ENCODE assay signal across 12 cellular contexts in genomic region chr12:6074394-6074793, GRCh38. TPM values are rescaled to one million over a fixed set of nuclear protein-coding genes. Genes with fewer than 3 reads are reported as not detected.
DNase-seq lines count a peak whose midpoint lies in the region; ATAC-seq and TF ChIP-seq lines count a peak whose summit lies in the region.
"Had no signal": no experiment of that assay in that cellular context is flagged by ENCODE, and none has a peak within 500 bp of the region (broad histone marks: within the 10 kb centered on the region; RNA-seq: fewer than 3 reads in every experiment).

No MANE protein-coding gene starts in this region.

- no peaks in the 10 kb centered on the region for H3K36me3 ChIP-seq in SJSA1
- no peaks in the 10 kb centered on the region for H3K36me3 ChIP-seq in gastrocnemius medialis
- no peaks in the 10 kb centered on the region for H3K36me3 ChIP-seq in OCI-LY7 (ENCODE audit: insufficient read depth, low read length)

- ATAC-seq in activated CD4-positive, CD25-positive, alpha-beta regulatory T cell treated with anti-CD3 and anti-CD28 coated beads, Interleukin-2, amount 50 U/mL, for 24 hours, result peak; percentile 25 to 53
- peak; percentile 85 for ATAC-seq in effector memory CD8-positive, alpha-beta T cell (replicated peaks)
- ATAC-seq in gastrocnemius medialis (no peak), GM21515 (IDR thresholded peaks at IDR 0.05; ENCODE audit: unreplicated experiment) (no peak)

- H3K9me3 ChIP-seq in SJSA1 (replicated peaks) (no peaks in the 10 kb centered on the region), gastrocnemius medialis (no peaks in the 10 kb centered on the region), OCI-LY7 (ENCODE audit: low read length) (no peaks in the 10 kb centered on the region)

- no peak overlapping the region for H2AFZ ChIP-seq in OCI-LY7 (ENCODE audit: low read length)

- in situ Hi-C loops in gastrocnemius medialis (cut with MboI; ENCODE audit: low sequenced_read_pairs in 4 of 4), result no loop called here

- DNase-seq in activated CD4-positive, CD25-positive, alpha-beta regulatory T cell (lab: John Stamatoyannopoulos, UW), result no peak
- no peak for DNase-seq in SJSA1 (ENCODE audit: low read depth in 1 of 2, low spot score in 2 of 2)
- DNase-seq in effector memory CD8-positive, alpha-beta T cell, result peak in 2 of 3 experiments; percentile 15 to 18
- no peak for DNase-seq in gastrocnemius medialis
- DNase-seq in OCI-LY7 (ENCODE audit: low spot score), result no peak
- DNase-seq in DMS114 treated with DMSO at 0.1 percent for 48 hours (lab: John Stamatoyannopoulos, UW; ENCODE audit: unreplicated experiment), result no peak
- DNase-seq: activated effector memory CD4-positive, alpha-beta T cell treated with Interleukin-2 at 50 U/mL for 16 hours; glutamatergic neuron; NCI-H187 treated with DMSO at 0.1 percent for 48 hours had no signal

- peak overlapping the region in 1 of 2 donors; percentile 78 for H3K27ac Mint-ChIP-seq in effector memory CD8-positive, alpha-beta T cell

- POLR2A ChIA-PET in OCI-LY7 (lab: Charles Lee), result no interaction called here

- H3K4me3 ChIP-seq in SJSA1 (no peak overlapping the region), gastrocnemius medialis (peak overlapping the region in 3 of 4 donors; percentile 17 to 41 (median 18)), OCI-LY7 (ENCODE audit: low read depth, low read length, poor library complexity, severe bottlenecking) (no peak overlapping the region)

- peaks cover 7% of the 10 kb centered on the region for H3K36me3 Mint-ChIP-seq in effector memory CD8-positive, alpha-beta T cell (ENCODE audit: insufficient read depth)

- BruUV-seq in OCI-LY7 (replicated peaks; lab: Mats Ljungman, UMichigan), result no TSS peak

- H3K27ac ChIP-seq in SJSA1 (peak overlapping the region; percentile 59), gastrocnemius medialis (peak overlapping the region in 3 of 4 donors; percentile 50 to 58 (median 55)), OCI-LY7 (ENCODE audit: low read depth, low read length, poor library complexity, severe bottlenecking) (no peak overlapping the region)

- intact Hi-C loops in gastrocnemius medialis (cut with DNase I; ENCODE audit: low total_unique reads), result no loop called here
- intact Hi-C loops in OCI-LY7 (cut with micrococcal nuclease; ENCODE audit: unreplicated experiment), result no loop called here

- TF ChIP-seq POLR2A in gastrocnemius medialis (IDR thresholded peaks at IDR 0.05), result no peak

- H3K79me2 ChIP-seq in OCI-LY7 (ENCODE audit: insufficient read depth, low read depth, low read length), result no peaks in the 10 kb centered on the region

- no peak overlapping the region for H3K4me2 ChIP-seq in OCI-LY7 (ENCODE audit: low read length)

- H3K4me1 ChIP-seq in SJSA1 (replicated peaks) (peaks cover 73% of the 10 kb centered on the region), gastrocnemius medialis (peaks cover 0 to 7% of the 10 kb centered on the region in 2 donors), OCI-LY7 (ENCODE audit: insufficient read depth, low read length, poor library complexity, severe bottlenecking) (no peaks in the 10 kb centered on the region)

- H3K4me1 Mint-ChIP-seq in effector memory CD8-positive, alpha-beta T cell (ENCODE audit: low read depth in 2 of 2), result peaks cover 17 to 28% of the 10 kb centered on the region in 2 donors

- H3K27me3 ChIP-seq in SJSA1 (replicated peaks) (no peaks in the 10 kb centered on the region), gastrocnemius medialis (peaks cover 0 to 7% (median 4%) of the 10 kb centered on the region in 3 donors)

- no peaks in the 10 kb centered on the region for H3K9me2 ChIP-seq in OCI-LY7 (ENCODE audit: insufficient read depth, low read length)

- TF ChIP-seq CTCF in gastrocnemius medialis (IDR thresholded peaks at IDR 0.05 in 4 of 5, conservative IDR thresholded peaks at IDR 0.05 in 1 of 5), result no peak
- no peak for TF ChIP-seq CTCF in OCI-LY7 (conservative IDR thresholded peaks at IDR 0.05; ENCODE audit: low read length)

- CTCF ChIA-PET in OCI-LY7 (lab: Charles Lee; ENCODE audit: unreplicated experiment), result no interaction called here

- H3K27me3 Mint-ChIP-seq in effector memory CD8-positive, alpha-beta T cell, result peaks cover 24 to 91% of the 10 kb centered on the region in 2 donors

- H3K4me3 Mint-ChIP-seq in effector memory CD8-positive, alpha-beta T cell, result peak overlapping the region; percentile 76 to 77

- H3K9me3 Mint-ChIP-seq in effector memory CD8-positive, alpha-beta T cell, result no peaks in the 10 kb centered on the region

- no peaks in the 10 kb centered on the region for H4K20me1 ChIP-seq in OCI-LY7 (ENCODE audit: insufficient read depth, low read length)

RNA-seq across cellular contexts. Expression of gene VWF, which starts 50.1 kb away (rescaled TPM):
- 0.09 and 0.50 TPM in 2 replicates for total RNA-seq in SJSA1 (2014; rRNA removed; shearing (Covaris generic))
- total RNA-seq in gastrocnemius medialis, result 100 to 1,000 TPM in 2 of 4 donors, 10 to 100 TPM in 2; 78.8 to 118 (median 101) TPM
- total RNA-seq in OCI-LY7 (2014; rRNA removed; shearing (Covaris generic)), result not detected in 2 replicates
- 0.32 and 0.35 TPM in 2 replicates for total RNA-seq in OCI-LY7 (2022)
- total RNA-seq: HT1080 had no signal

Comparison
In these comparisons a context has a peak if more than half of its experiments do, and no peak if none do; other contexts are left out.
1. ATAC-seq: peak in activated CD4-positive, CD25-positive, alpha-beta regulatory T cell treated with anti-CD3 and anti-CD28 coated beads, Interleukin-2, amount 50 U/mL, for 24 hours (2 of 2) and effector memory CD8-positive, alpha-beta T cell (single experiment); none in gastrocnemius medialis (0 of 2) and GM21515 (single experiment).
2. DNase-seq: peak in effector memory CD8-positive, alpha-beta T cell (2 of 3); none in activated CD4-positive, CD25-positive, alpha-beta regulatory T cell (0 of 4), SJSA1 (0 of 2), gastrocnemius medialis (0 of 2), OCI-LY7 (single experiment) and DMS114 treated with DMSO at 0.1 percent for 48 hours (single experiment).
3. H3K4me3 ChIP-seq: peak in gastrocnemius medialis (3 of 4); none in SJSA1 (single experiment) and OCI-LY7 (single experiment).
4. RNA of gene VWF, which starts 50.1 kb away (total RNA-seq): 78.8 to 118 TPM in gastrocnemius medialis; 0.09 to 0.50 TPM in SJSA1 and 0.32 to 0.35 TPM in OCI-LY7; every median in the first group is over 10 times any median in the second.